ENCODE assay signal across 8 cellular contexts in the genomic region with DNA sequence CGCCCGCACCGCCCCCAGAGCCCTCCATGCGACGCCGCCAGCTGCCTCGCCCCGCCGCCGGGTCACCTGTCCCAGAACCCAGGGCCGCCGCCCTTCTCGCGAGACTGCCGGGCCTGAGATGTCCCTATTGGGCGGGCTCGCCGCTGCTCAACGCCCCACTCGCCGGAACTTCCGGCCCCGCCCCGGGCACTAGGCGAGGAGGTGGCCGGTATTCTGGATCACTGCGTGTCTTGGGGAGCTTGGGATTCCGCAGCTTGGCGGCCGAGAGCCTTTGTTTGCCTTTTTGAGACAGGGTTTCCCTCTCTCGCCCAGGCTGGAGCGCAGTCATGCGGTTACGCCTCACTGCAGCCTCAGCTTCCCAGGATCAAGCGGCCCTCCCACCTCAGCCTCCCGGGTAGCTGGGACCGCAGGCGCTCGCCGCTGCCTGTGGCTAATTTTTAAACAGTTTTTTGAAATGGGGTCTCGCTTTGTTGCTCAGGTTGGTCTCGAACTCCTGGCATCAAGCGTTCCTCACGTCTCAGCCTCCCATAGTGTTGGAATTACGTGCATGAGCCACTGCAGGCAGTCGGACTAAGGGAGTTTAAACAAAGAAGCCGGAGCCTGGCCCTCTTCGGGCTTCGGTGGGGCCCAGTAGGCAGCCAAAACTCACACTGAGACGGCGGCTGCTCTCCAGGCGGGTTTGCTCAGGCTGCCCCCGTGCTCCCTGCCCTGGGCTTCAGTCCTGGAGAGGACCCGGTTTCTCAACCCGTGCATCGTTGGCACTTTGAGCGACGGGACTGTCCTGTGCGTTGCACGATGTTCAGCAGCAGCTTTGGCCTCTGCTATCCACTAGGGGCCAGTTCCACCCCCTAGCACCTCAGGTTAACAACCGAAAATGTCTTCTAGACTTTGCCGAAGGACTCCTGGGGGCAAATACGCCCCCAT. TPM values are rescaled to one million over a fixed set of nuclear protein-coding genes. Genes with fewer than 3 reads are reported as not detected.
A peak's percentile ranks its signal among the peaks of the same experiment; 100 is the strongest.
DNase-seq lines count a peak whose midpoint lies in the region; ATAC-seq and TF ChIP-seq lines count a peak whose summit lies in the region.

TSS of gene SLC15A4 (minus strand) at position 43 of the 924 bp plus-strand sequence. CDS start at position 28, 15 bp downstream.

- CTCF ChIA-PET in Caco-2 (lab: Charles Lee): interaction anchor here (0.5 kb wide), 1 partner anchor 30 kb away, joined by 3 read pairs; no protein-coding TSS in a partner anchor

- H3K27ac Mint-ChIP-seq in Caco-2 (ENCODE audit: unreplicated experiment) (peak within 1 kb of the TSS; percentile 46), memory B cell (peak within 1 kb of the TSS; percentile 85)
- peak within 1 kb of the TSS; percentile 72 to 80 for H3K27ac Mint-ChIP-seq in effector memory CD8-positive, alpha-beta T cell

- peak; percentile 97 for DNase-seq in Caco-2
- DNase-seq in HT1080 (ENCODE audit: low read depth): peak; percentile 88
- DNase-seq in NOMO-1 (lab: John Stamatoyannopoulos, UW; ENCODE audit: unreplicated experiment in 2 of 2): peak; percentile 93 to 96
- peak; percentile 84 to 87 for DNase-seq in activated CD8-positive, alpha-beta memory T cell treated with anti-CD3 and anti-CD28 coated beads for 4 hours (ENCODE audit: low read depth in 2 of 2)
- DNase-seq in effector memory CD8-positive, alpha-beta T cell: peak; percentile 91 to 94 (median 92)
- DNase-seq in memory B cell (ENCODE audit: low spot score in 2 of 2): peak; percentile 93
- peak; percentile 82 for DNase-seq in stimulated activated CD8-positive, alpha-beta memory T cell treated with anti-CD3 and anti-CD28 coated beads, Interleukin-12 subunit alpha, Interleukin-12 subunit beta, amount 100 ng/mL, for 1 hour (ENCODE audit: low read depth)

- H3K9me3 ChIP-seq in Caco-2: no peaks in the 10 kb centered on the region

- peak; percentile 72 for ATAC-seq in GM21367 (IDR thresholded peaks at IDR 0.05; ENCODE audit: unreplicated experiment)
- ATAC-seq in effector memory CD8-positive, alpha-beta T cell (replicated peaks): peak; percentile 92
- ATAC-seq in memory B cell (ENCODE audit: low read depth): peak; percentile 80

- no peaks in the 10 kb centered on the region for H3K36me3 ChIP-seq in Caco-2 (ENCODE audit: control insufficient read depth, insufficient read depth, low read length)

- H3K4me3 Mint-ChIP-seq in Caco-2 (ENCODE audit: unreplicated experiment) (peak within 1 kb of the TSS; percentile 75), memory B cell (peak within 1 kb of the TSS; percentile 87)
- H3K4me3 Mint-ChIP-seq in effector memory CD8-positive, alpha-beta T cell: peak within 1 kb of the TSS; percentile 86

- no peaks in the 10 kb centered on the region for H3K27me3 Mint-ChIP-seq in Caco-2 (ENCODE audit: insufficient read depth, unreplicated experiment)
- H3K27me3 Mint-ChIP-seq in effector memory CD8-positive, alpha-beta T cell: no peaks in the 10 kb centered on the region
- no peaks in the 10 kb centered on the region for H3K27me3 Mint-ChIP-seq in memory B cell

- H3K36me3 Mint-ChIP-seq in Caco-2 (ENCODE audit: insufficient read depth, unreplicated experiment) (peaks cover 26% of the 10 kb centered on the region), memory B cell (peaks cover 2% of the 10 kb centered on the region)
- H3K36me3 Mint-ChIP-seq in effector memory CD8-positive, alpha-beta T cell (ENCODE audit: insufficient read depth): peaks cover 17% of the 10 kb centered on the region

- H3K4me1 Mint-ChIP-seq in Caco-2 (ENCODE audit: low read depth, unreplicated experiment): peaks cover 7% of the 10 kb centered on the region
- peaks cover 23 to 32% of the 10 kb centered on the region in 2 donors for H3K4me1 Mint-ChIP-seq in effector memory CD8-positive, alpha-beta T cell (ENCODE audit: low read depth in 2 of 2)
- peaks cover 33% of the 10 kb centered on the region for H3K4me1 Mint-ChIP-seq in memory B cell

- no peaks in the 10 kb centered on the region for H3K27me3 ChIP-seq in Caco-2 (replicated peaks; ENCODE audit: control insufficient read depth, insufficient read depth, low read length)

- POLR2A ChIA-PET in Caco-2 (lab: Charles Lee): interaction anchor here (0.6 to 0.7 kb wide), 3 partner anchors 12 to 519 kb away, joined by 3 to 7 read pairs (median 5); no protein-coding TSS in a partner anchor

- intact Hi-C loops in Caco-2 (cut with micrococcal nuclease; ENCODE audit: unreplicated experiment): loop anchor here (1.0 to 5.0 kb wide), 2 partner anchors 37 to 83 kb away; no protein-coding TSS in a partner anchor

- peak in 1 of 2 experiments; percentile 49 for TF ChIP-seq CTCF in Caco-2 (IDR thresholded peaks at IDR 0.05; ENCODE audit: insufficient read depth in 1 of 2, low read depth in 1 of 2, low read length in 1 of 2, severe bottlenecking in 1 of 2, unreplicated experiment in 1 of 2)

- BruUV-seq in Caco-2 (replicated peaks; lab: Mats Ljungman, UMichigan): TSS peak; percentile 79

- H3K9me3 Mint-ChIP-seq in Caco-2 (ENCODE audit: unreplicated experiment) (no peaks in the 10 kb centered on the region), memory B cell (no peaks in the 10 kb centered on the region)
- no peaks in the 10 kb centered on the region for H3K9me3 Mint-ChIP-seq in effector memory CD8-positive, alpha-beta T cell

- H3K4me3 ChIP-seq in Caco-2 (ENCODE audit: low read depth, low read length): peak within 1 kb of the TSS; percentile 98

- peaks cover 6% of the 10 kb centered on the region; the same call in 1 of the 2 replicates for H3K4me1 ChIP-seq in Caco-2

RNA-seq across cellular contexts. Expression of gene SLC15A4, which starts in this region (rescaled TPM):
- total RNA-seq in Caco-2 (2022): 17.8 and 19.6 TPM in 2 replicates
- total RNA-seq in HT1080 (2014; rRNA removed; shearing (Covaris generic)): 22.8 and 29.7 TPM in 2 replicates
- polyA plus RNA-seq in HT1080 (2015; cell fraction: cytosol; rRNA removed): 31.6 and 43.0 TPM in 2 replicates
- 50.6 and 54.4 TPM in 2 replicates for polyA plus RNA-seq in HT1080 (2015; cell fraction: nucleus; rRNA removed)

Comparison
In these comparisons a context has a peak if more than half of its experiments do, and no peak if none do; other contexts are left out.
1. Peak in every context shown above with its lines: DNase-seq, ATAC-seq and H3K4me3 ChIP-seq.